ENCODE assay signal across 1 cellular context in genomic region chr6:4059115-4059777, GRCh38.
TF ChIP-seq lines count a peak whose summit lies in the region.

No MANE protein-coding gene starts in this region.

TF ChIP-seq in HepG2, 621 proteins besides CTCF, POLR2A, EP300 and RAD21 (continued from another document):
- no peak for TF ChIP-seq ZNF225 (CRISPR knock-in tag; IDR thresholded peaks at IDR 0.05)
- no peak for TF ChIP-seq KDM4B (CRISPR knock-in tag; IDR thresholded peaks at IDR 0.05)
- TF ChIP-seq TFAP4 (IDR thresholded peaks at IDR 0.05; ENCODE audit: borderline replicate concordance, low read depth) = no peak
- TF ChIP-seq NFIC (IDR thresholded peaks at IDR 0.05; ENCODE audit: low read length) = no peak
- no peak for TF ChIP-seq ZNF557 (CRISPR knock-in tag; IDR thresholded peaks at IDR 0.05)
- no peak for TF ChIP-seq ZMYM4 (CRISPR knock-in tag; IDR thresholded peaks at IDR 0.05)
- TF ChIP-seq TP53 (CRISPR knock-in tag; conservative IDR thresholded peaks at IDR 0.05) = no peak
- no peak for TF ChIP-seq MXD3 (CRISPR knock-in tag; IDR thresholded peaks at IDR 0.05)
- no peak for TF ChIP-seq HOXA5 (CRISPR knock-in tag; IDR thresholded peaks at IDR 0.05)
- TF ChIP-seq, protein P1, sequence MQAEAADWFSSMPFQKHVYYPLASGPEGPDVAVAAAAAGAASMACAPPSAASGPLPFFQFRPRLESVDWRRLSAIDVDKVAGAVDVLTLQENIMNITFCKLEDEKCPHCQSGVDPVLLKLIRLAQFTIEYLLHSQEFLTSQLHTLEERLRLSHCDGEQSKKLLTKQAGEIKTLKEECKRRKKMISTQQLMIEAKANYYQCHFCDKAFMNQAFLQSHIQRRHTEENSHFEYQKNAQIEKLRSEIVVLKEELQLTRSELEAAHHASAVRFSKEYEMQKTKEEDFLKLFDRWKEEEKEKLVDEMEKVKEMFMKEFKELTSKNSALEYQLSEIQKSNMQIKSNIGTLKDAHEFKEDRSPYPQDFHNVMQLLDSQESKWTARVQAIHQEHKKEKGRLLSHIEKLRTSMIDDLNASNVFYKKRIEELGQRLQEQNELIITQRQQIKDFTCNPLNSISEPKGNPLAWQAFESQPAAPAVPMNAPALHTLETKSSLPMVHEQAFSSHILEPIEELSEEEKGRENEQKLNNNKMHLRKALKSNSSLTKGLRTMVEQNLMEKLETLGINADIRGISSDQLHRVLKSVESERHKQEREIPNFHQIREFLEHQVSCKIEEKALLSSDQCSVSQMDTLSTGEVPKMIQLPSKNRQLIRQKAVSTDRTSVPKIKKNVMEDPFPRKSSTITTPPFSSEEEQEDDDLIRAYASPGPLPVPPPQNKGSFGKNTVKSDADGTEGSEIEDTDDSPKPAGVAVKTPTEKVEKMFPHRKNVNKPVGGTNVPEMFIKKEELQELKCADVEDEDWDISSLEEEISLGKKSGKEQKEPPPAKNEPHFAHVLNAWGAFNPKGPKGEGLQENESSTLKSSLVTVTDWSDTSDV (CRISPR knock-in tag; IDR thresholded peaks at IDR 0.05) = no peak
- peak; percentile 43; the same call in 1 of the 2 replicates for TF ChIP-seq GATAD2A (CRISPR knock-in tag; IDR thresholded peaks at IDR 0.05)
- TF ChIP-seq REXO4 (CRISPR knock-in tag; IDR thresholded peaks at IDR 0.05; ENCODE audit: borderline replicate concordance) = no peak
- no peak for TF ChIP-seq RBM22 (optimal IDR thresholded peaks at IDR 0.05; ENCODE audit: low read length)
- no peak for TF ChIP-seq ZNF879 (CRISPR knock-in tag; IDR thresholded peaks at IDR 0.05)
- no peak for TF ChIP-seq PHF20 (CRISPR knock-in tag; IDR thresholded peaks at IDR 0.05)
- TF ChIP-seq ELF3 (CRISPR knock-in tag; IDR thresholded peaks at IDR 0.05) = peak; percentile 53; the same call in 1 of the 2 replicates
- TF ChIP-seq FOXK2 (IDR thresholded peaks at IDR 0.05) = no peak
- TF ChIP-seq ZNF564 (CRISPR knock-in tag; IDR thresholded peaks at IDR 0.05) = peak; percentile 26; the same call in 1 of the 2 replicates
- no peak for TF ChIP-seq ZBTB3 (CRISPR knock-in tag; IDR thresholded peaks at IDR 0.05; ENCODE audit: borderline replicate concordance, low read depth)
- TF ChIP-seq KLF13 (CRISPR knock-in tag; IDR thresholded peaks at IDR 0.05) = no peak
- TF ChIP-seq SP140L (CRISPR knock-in tag; IDR thresholded peaks at IDR 0.05; ENCODE audit: borderline replicate concordance) = no peak
- TF ChIP-seq HIVEP1 (CRISPR knock-in tag; IDR thresholded peaks at IDR 0.05) = no peak
- no peak for TF ChIP-seq ZNF230 (CRISPR knock-in tag; IDR thresholded peaks at IDR 0.05)
- TF ChIP-seq ZNF713 (CRISPR knock-in tag; IDR thresholded peaks at IDR 0.05) = no peak
- no peak for TF ChIP-seq ZNF503 (CRISPR knock-in tag; IDR thresholded peaks at IDR 0.05)
- no peak for TF ChIP-seq HNRNPH1 (optimal IDR thresholded peaks at IDR 0.05; ENCODE audit: low read depth, low read length)
- TF ChIP-seq ZNF333 (CRISPR knock-in tag; IDR thresholded peaks at IDR 0.05; ENCODE audit: borderline replicate concordance) = no peak
- TF ChIP-seq, protein P2, sequence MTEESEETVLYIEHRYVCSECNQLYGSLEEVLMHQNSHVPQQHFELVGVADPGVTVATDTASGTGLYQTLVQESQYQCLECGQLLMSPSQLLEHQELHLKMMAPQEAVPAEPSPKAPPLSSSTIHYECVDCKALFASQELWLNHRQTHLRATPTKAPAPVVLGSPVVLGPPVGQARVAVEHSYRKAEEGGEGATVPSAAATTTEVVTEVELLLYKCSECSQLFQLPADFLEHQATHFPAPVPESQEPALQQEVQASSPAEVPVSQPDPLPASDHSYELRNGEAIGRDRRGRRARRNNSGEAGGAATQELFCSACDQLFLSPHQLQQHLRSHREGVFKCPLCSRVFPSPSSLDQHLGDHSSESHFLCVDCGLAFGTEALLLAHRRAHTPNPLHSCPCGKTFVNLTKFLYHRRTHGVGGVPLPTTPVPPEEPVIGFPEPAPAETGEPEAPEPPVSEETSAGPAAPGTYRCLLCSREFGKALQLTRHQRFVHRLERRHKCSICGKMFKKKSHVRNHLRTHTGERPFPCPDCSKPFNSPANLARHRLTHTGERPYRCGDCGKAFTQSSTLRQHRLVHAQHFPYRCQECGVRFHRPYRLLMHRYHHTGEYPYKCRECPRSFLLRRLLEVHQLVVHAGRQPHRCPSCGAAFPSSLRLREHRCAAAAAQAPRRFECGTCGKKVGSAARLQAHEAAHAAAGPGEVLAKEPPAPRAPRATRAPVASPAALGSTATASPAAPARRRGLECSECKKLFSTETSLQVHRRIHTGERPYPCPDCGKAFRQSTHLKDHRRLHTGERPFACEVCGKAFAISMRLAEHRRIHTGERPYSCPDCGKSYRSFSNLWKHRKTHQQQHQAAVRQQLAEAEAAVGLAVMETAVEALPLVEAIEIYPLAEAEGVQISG (CRISPR knock-in tag; IDR thresholded peaks at IDR 0.05) = no peak
- no peak for TF ChIP-seq ELF4 (CRISPR knock-in tag; IDR thresholded peaks at IDR 0.05; ENCODE audit: borderline replicate concordance)
- TF ChIP-seq, protein P3, sequence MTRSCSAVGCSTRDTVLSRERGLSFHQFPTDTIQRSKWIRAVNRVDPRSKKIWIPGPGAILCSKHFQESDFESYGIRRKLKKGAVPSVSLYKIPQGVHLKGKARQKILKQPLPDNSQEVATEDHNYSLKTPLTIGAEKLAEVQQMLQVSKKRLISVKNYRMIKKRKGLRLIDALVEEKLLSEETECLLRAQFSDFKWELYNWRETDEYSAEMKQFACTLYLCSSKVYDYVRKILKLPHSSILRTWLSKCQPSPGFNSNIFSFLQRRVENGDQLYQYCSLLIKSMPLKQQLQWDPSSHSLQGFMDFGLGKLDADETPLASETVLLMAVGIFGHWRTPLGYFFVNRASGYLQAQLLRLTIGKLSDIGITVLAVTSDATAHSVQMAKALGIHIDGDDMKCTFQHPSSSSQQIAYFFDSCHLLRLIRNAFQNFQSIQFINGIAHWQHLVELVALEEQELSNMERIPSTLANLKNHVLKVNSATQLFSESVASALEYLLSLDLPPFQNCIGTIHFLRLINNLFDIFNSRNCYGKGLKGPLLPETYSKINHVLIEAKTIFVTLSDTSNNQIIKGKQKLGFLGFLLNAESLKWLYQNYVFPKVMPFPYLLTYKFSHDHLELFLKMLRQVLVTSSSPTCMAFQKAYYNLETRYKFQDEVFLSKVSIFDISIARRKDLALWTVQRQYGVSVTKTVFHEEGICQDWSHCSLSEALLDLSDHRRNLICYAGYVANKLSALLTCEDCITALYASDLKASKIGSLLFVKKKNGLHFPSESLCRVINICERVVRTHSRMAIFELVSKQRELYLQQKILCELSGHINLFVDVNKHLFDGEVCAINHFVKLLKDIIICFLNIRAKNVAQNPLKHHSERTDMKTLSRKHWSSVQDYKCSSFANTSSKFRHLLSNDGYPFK (CRISPR knock-in tag; IDR thresholded peaks at IDR 0.05; ENCODE audit: borderline replicate concordance) = no peak
- TF ChIP-seq, protein P4, sequence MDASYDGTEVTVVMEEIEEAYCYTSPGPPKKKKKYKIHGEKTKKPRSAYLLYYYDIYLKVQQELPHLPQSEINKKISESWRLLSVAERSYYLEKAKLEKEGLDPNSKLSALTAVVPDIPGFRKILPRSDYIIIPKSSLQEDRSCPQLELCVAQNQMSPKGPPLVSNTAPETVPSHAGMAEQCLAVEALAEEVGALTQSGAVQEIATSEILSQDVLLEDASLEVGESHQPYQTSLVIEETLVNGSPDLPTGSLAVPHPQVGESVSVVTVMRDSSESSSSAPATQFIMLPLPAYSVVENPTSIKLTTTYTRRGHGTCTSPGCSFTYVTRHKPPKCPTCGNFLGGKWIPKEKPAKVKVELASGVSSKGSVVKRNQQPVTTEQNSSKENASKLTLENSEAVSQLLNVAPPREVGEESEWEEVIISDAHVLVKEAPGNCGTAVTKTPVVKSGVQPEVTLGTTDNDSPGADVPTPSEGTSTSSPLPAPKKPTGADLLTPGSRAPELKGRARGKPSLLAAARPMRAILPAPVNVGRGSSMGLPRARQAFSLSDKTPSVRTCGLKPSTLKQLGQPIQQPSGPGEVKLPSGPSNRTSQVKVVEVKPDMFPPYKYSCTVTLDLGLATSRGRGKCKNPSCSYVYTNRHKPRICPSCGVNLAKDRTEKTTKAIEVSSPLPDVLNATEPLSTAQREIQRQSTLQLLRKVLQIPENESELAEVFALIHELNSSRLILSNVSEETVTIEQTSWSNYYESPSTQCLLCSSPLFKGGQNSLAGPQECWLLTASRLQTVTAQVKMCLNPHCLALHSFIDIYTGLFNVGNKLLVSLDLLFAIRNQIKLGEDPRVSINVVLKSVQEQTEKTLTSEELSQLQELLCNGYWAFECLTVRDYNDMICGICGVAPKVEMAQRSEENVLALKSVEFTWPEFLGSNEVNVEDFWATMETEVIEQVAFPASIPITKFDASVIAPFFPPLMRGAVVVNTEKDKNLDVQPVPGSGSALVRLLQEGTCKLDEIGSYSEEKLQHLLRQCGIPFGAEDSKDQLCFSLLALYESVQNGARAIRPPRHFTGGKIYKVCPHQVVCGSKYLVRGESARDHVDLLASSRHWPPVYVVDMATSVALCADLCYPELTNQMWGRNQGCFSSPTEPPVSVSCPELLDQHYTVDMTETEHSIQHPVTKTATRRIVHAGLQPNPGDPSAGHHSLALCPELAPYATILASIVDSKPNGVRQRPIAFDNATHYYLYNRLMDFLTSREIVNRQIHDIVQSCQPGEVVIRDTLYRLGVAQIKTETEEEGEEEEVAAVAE (CRISPR knock-in tag; IDR thresholded peaks at IDR 0.05; ENCODE audit: borderline replicate concordance) = 0 out of 2 replicates have a peak, but pooled peaks have one; percentile 59
TF ChIP-seq in HepG2: peak in this region for 35.
